1 cellular context compared by ENCODE assay signal in the genomic region with DNA sequence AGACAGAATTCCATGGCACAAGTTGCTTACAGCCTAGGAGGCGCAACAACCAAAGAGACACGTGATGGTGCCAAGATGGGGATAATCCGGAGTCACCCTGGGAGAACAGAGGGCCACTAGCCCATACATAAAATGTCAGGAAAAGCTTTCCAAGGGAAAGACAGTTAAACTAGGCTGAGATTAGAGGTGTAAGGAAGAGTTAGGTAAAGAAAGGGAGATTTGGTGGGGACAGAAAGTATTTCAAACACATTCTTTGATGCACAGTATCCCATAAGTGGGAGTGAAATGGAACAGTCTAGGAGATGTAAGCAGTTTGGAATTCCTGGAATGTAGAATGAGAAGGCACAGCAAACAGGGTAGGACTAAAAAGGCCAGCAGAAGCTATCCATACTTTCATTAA.
TF ChIP-seq lines count a peak whose summit lies in the region.

No MANE protein-coding gene starts in this region.

TF ChIP-seq in GM23338, 12 proteins besides CTCF, POLR2A, EP300 and RAD21 (continued from another document):
- no peak for TF ChIP-seq ZNF462 (CRISPR knock-in tag; IDR thresholded peaks at IDR 0.05)
- no peak for TF ChIP-seq POLR2AphosphoS5 (IDR thresholded peaks at IDR 0.05; ENCODE audit: low read depth)
- TF ChIP-seq ZNF331 (CRISPR knock-in tag; IDR thresholded peaks at IDR 0.05; ENCODE audit: low read depth), result no peak
- no peak for TF ChIP-seq NANOG (IDR thresholded peaks at IDR 0.05; ENCODE audit: borderline replicate concordance)
- TF ChIP-seq JUNB (IDR thresholded peaks at IDR 0.05; ENCODE audit: unreplicated experiment), result no peak
- no peak for TF ChIP-seq REST (IDR thresholded peaks at IDR 0.05; ENCODE audit: unreplicated experiment)
- TF ChIP-seq, protein P1, sequence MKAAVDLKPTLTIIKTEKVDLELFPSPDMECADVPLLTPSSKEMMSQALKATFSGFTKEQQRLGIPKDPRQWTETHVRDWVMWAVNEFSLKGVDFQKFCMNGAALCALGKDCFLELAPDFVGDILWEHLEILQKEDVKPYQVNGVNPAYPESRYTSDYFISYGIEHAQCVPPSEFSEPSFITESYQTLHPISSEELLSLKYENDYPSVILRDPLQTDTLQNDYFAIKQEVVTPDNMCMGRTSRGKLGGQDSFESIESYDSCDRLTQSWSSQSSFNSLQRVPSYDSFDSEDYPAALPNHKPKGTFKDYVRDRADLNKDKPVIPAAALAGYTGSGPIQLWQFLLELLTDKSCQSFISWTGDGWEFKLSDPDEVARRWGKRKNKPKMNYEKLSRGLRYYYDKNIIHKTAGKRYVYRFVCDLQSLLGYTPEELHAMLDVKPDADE (IDR thresholded peaks at IDR 0.05), result no peak
- TF ChIP-seq EZH2 (IDR thresholded peaks at IDR 0.05; ENCODE audit: low read depth, unreplicated experiment), result no peak
